In genomic region chr16:85352221-85352620, GRCh38 we compare ENCODE assay signal across 1 cellular context.
TF ChIP-seq lines count a peak whose summit lies in the region.

No MANE protein-coding gene starts in this region.

TF ChIP-seq in GM23338, 12 proteins besides CTCF, POLR2A, EP300 and RAD21 (continued from another document):
- no peak for TF ChIP-seq NANOG (IDR thresholded peaks at IDR 0.05; ENCODE audit: borderline replicate concordance)
TF ChIP-seq in GM23338: peak in this region for 1.
